ENCODE assay signal across 17 cellular contexts in genomic region chr20:12177657-12178293, GRCh38.
A peak's percentile ranks its signal among the peaks of the same experiment; 100 is the strongest.
DNase-seq lines count a peak whose midpoint lies in the region; ATAC-seq and TF ChIP-seq lines count a peak whose summit lies in the region.
"Had no signal": no experiment of that assay in that cellular context is flagged by ENCODE, and none has a peak within 500 bp of the region (broad histone marks: within the 10 kb centered on the region; RNA-seq: fewer than 3 reads in every experiment).

No MANE protein-coding gene starts in this region.

- intact Hi-C loops in mammary epithelial cell (cut with micrococcal nuclease) (no loop called here), dorsolateral prefrontal cortex (cut with DNase I) (no loop called here)

- no peak overlapping the region for H3K27ac ChIP-seq in BLaER1
- H3K27ac ChIP-seq in mammary epithelial cell (ENCODE audit: insufficient read depth, low read depth, low read length), result no peak overlapping the region
- H3K27ac ChIP-seq in mucosa of rectum (ENCODE audit: low read depth in 2 of 2, low read length in 2 of 2), result peak overlapping the region; percentile 71 to 81
- peak overlapping the region in 10 of 59 donors; percentile 4 to 59 (median 18) for H3K27ac ChIP-seq in dorsolateral prefrontal cortex
- H3K27ac ChIP-seq: VCaP had no signal

- H3K79me2 ChIP-seq in mammary epithelial cell (ENCODE audit: insufficient read depth, low read length), result no peaks in the 10 kb centered on the region

- no peaks in the 10 kb centered on the region for H3K9me3 ChIP-seq in BLaER1
- no peaks in the 10 kb centered on the region for H3K9me3 ChIP-seq in mammary epithelial cell (replicated peaks; ENCODE audit: insufficient read depth, low read length)
- no peaks in the 10 kb centered on the region for H3K9me3 ChIP-seq in mucosa of rectum (ENCODE audit: control insufficient read depth in 2 of 2, low read length in 2 of 2)

- ATAC-seq in HG03432 (IDR thresholded peaks at IDR 0.05; ENCODE audit: unreplicated experiment), result no peak

- WGBS in mammary epithelial cell (ENCODE audit: low coverage, missing lambda C conversion rate), result 51% methylated on average over 3 of the region's 3 CpGs

- H3K4me3 ChIP-seq in BLaER1 (no peak overlapping the region), mammary epithelial cell (replicated peaks in 1 of 3; ENCODE audit: insufficient read depth in 1 of 3, low read depth in 2 of 3, low read length in 3 of 3) (no peak overlapping the region), mucosa of rectum (ENCODE audit: low read length in 2 of 2) (peak overlapping the region in 1 of 2 donors; percentile 38), dorsolateral prefrontal cortex (peak overlapping the region in 5 of 59 donors; percentile 4 to 27 (median 12))

- BruUV-seq in mammary epithelial cell (replicated peaks; lab: Mats Ljungman, UMichigan), result no TSS peak

- H3K9ac ChIP-seq in BLaER1, result no peak overlapping the region
- no peak overlapping the region for H3K9ac ChIP-seq in mammary epithelial cell (ENCODE audit: insufficient read depth, low read length)
- H3K9ac ChIP-seq in mucosa of rectum (ENCODE audit: low read depth in 1 of 2, low read length in 2 of 2), result peak overlapping the region in 1 of 2 donors; percentile 23
- H3K9ac ChIP-seq: SK-N-SH had no signal

- no peaks in the 10 kb centered on the region for H3K27me3 ChIP-seq in BLaER1
- H3K27me3 ChIP-seq in mammary epithelial cell (ENCODE audit: insufficient read depth, low read length), result no peaks in the 10 kb centered on the region
- no peaks in the 10 kb centered on the region for H3K27me3 ChIP-seq in mucosa of rectum (ENCODE audit: control insufficient read depth in 2 of 2, insufficient read depth in 2 of 2, low read length in 2 of 2)
- H3K27me3 ChIP-seq in dorsolateral prefrontal cortex, result no peaks in the 10 kb centered on the region

- peaks cover 19% of the 10 kb centered on the region for H3K4me1 ChIP-seq in BLaER1
- peaks cover 6% of the 10 kb centered on the region for H3K4me1 ChIP-seq in mammary epithelial cell (ENCODE audit: insufficient read depth, low read length)
- peaks cover 6 to 35% of the 10 kb centered on the region in 2 donors for H3K4me1 ChIP-seq in mucosa of rectum (ENCODE audit: control insufficient read depth in 2 of 2, insufficient read depth in 2 of 2, low read length in 2 of 2)

- peak overlapping the region; percentile 34 for H3K4me2 ChIP-seq in BLaER1
- no peak overlapping the region for H3K4me2 ChIP-seq in mammary epithelial cell (ENCODE audit: insufficient read depth, low read depth, low read length)
- H3K4me2 ChIP-seq: SK-N-SH had no signal

- in situ Hi-C loops in mammary epithelial cell (cut with MboI; ENCODE audit: low sequenced_read_pairs in 2 of 2), result no loop called here

- H3K36me3 ChIP-seq in BLaER1 (no peaks in the 10 kb centered on the region), mammary epithelial cell (ENCODE audit: insufficient read depth, low read length) (no peaks in the 10 kb centered on the region), mucosa of rectum (ENCODE audit: control insufficient read depth in 2 of 2, insufficient read depth in 2 of 2, low read length in 2 of 2) (no peaks in the 10 kb centered on the region)

- no peak for TF ChIP-seq CTCF in mammary epithelial cell (conservative IDR thresholded peaks at IDR 0.05 in 1 of 2, IDR thresholded peaks at IDR 0.05 in 1 of 2; ENCODE audit: extremely low read depth in 1 of 2, insufficient read depth in 1 of 2, low read depth in 1 of 2, low read length in 2 of 2)
- TF ChIP-seq CTCF in dorsolateral prefrontal cortex (IDR thresholded peaks at IDR 0.05 in 54 of 56, conservative IDR thresholded peaks at IDR 0.05 in 2 of 56; ENCODE audit: low read depth in 1 of 56, partially characterized antibody in 56 of 56), result no peak

- no peak overlapping the region for H2AFZ ChIP-seq in mammary epithelial cell (ENCODE audit: low read depth, low read length)

- dilution Hi-C loops in mammary epithelial cell (cut with HindIII; ENCODE audit: low sequenced_read_pairs), result no loop called here

- CTCF ChIA-PET in mammary epithelial cell (lab: Charles Lee; ENCODE audit: low non-redundant PET), result no interaction called here

- H4K20me1 ChIP-seq in BLaER1 (no peaks in the 10 kb centered on the region), mammary epithelial cell (ENCODE audit: insufficient read depth, low read length) (no peaks in the 10 kb centered on the region)

- DNase-seq in LoVo (ENCODE audit: low spot score) (peak; percentile 56), mammary epithelial cell (peak; percentile 28), NCI-H2107 treated with DMSO at 0.1 percent for 48 hours (lab: John Stamatoyannopoulos, UW; ENCODE audit: unreplicated experiment) (no peak), DMS153 (lab: John Stamatoyannopoulos, UW) (no peak), dorsolateral prefrontal cortex (no peak)
- DNase-seq: activated naive CD4-positive, alpha-beta T cell; AML-193; H7; NCI-H1436; NCI-H345; SK-N-SH; stimulated activated CD4-positive, alpha-beta T cell treated with anti-CD3 and anti-CD28 coated beads, Interleukin-4, amount 100 ng/mL, for 1 hour; trophoblast cell had no signal

Comparison
In these comparisons a context has a peak if more than half of its experiments do, and no peak if none do; other contexts are left out.
1. H3K27ac ChIP-seq: peak in mucosa of rectum (2 of 2); none in BLaER1 (single experiment) and mammary epithelial cell (single experiment).
2. DNase-seq: peak in LoVo (single experiment) and mammary epithelial cell (single experiment); none in NCI-H2107 treated with DMSO at 0.1 percent for 48 hours (single experiment), DMS153 (single experiment) and dorsolateral prefrontal cortex (0 of 10).